ENCODE assay signal across 8 cellular contexts in genomic region chr13:27450921-27451461, GRCh38. TPM values are rescaled to one million over a fixed set of nuclear protein-coding genes. Genes with fewer than 3 reads are reported as not detected.
DNase-seq lines count a peak whose midpoint lies in the region; FAIRE-seq and TF ChIP-seq lines count a peak whose summit lies in the region.

No MANE protein-coding gene starts in this region.

- no peaks in the 10 kb centered on the region for H3K36me3 ChIP-seq in kidney epithelial cell (ENCODE audit: control insufficient read depth, insufficient read depth, low read length)
- no peaks in the 10 kb centered on the region for H3K36me3 ChIP-seq in smooth muscle cell (ENCODE audit: low read depth)

- peaks cover 9% of the 10 kb centered on the region for H4K20me1 ChIP-seq in smooth muscle cell (ENCODE audit: low read depth)

- H3K27ac Mint-ChIP-seq in chondrocyte (ENCODE audit: unreplicated experiment) = peak overlapping the region; percentile 94

- peak overlapping the region; percentile 82 for H3K9ac ChIP-seq in smooth muscle cell (ENCODE audit: low read depth)

- H3K4me3 ChIP-seq in kidney epithelial cell (ENCODE audit: low read depth, low read length) (peak overlapping the region; percentile 62), smooth muscle cell (peak overlapping the region; percentile 91)

- peak overlapping the region; percentile 97 for H3K4me2 ChIP-seq in smooth muscle cell

- peaks cover 14% of the 10 kb centered on the region for H3K4me1 ChIP-seq in smooth muscle cell (ENCODE audit: low read depth)

- peaks cover 23% of the 10 kb centered on the region for H3K4me1 Mint-ChIP-seq in chondrocyte (ENCODE audit: low read depth)

- peak overlapping the region; percentile 85 for H3K4me3 Mint-ChIP-seq in chondrocyte (ENCODE audit: unreplicated experiment)

- DNase-seq in AML-193 (lab: John Stamatoyannopoulos, UW) = peak; percentile 22 to 47
- DNase-seq in HT-29 (ENCODE audit: low spot score) = peak; percentile 84
- DNase-seq in SW480 (ENCODE audit: low spot score) = peak; percentile 74
- peak; percentile 76 for DNase-seq in chondrocyte (ENCODE audit: low spot score)
- DNase-seq in kidney epithelial cell (ENCODE audit: low read depth) = peak; percentile 69
- DNase-seq in smooth muscle cell (lab: John Stamatoyannopoulos, UW; ENCODE audit: unreplicated experiment) = no peak
- DNase-seq in cerebellar nuclear complex (lab: John Stamatoyannopoulos, UW) = no peak
- no peak for DNase-seq in GM19239 (ENCODE audit: insufficient read length, low spot score)

- peak overlapping the region; percentile 75 for H3K27ac ChIP-seq in smooth muscle cell (ENCODE audit: low read depth)

- FAIRE-seq in GM19239 (lab: Jason Lieb, UNC) = no peak

- 3% methylated on average over 34 of the region's 34 CpGs for WGBS in smooth muscle cell (ENCODE audit: low lambda C conversion rate)

- H2AFZ ChIP-seq in smooth muscle cell (ENCODE audit: low read depth) = peak overlapping the region; percentile 98

- H3K27me3 Mint-ChIP-seq in chondrocyte (ENCODE audit: low read depth) = peaks cover 5% of the 10 kb centered on the region

- H3K27me3 ChIP-seq in kidney epithelial cell (ENCODE audit: control insufficient read depth, insufficient read depth, low read length) = no peaks in the 10 kb centered on the region
- H3K27me3 ChIP-seq in smooth muscle cell (ENCODE audit: low read depth) = peaks cover 24% of the 10 kb centered on the region

- H3K36me3 Mint-ChIP-seq in chondrocyte (ENCODE audit: low read depth) = no peaks in the 10 kb centered on the region

- H3K9me3 ChIP-seq in smooth muscle cell (replicated peaks; ENCODE audit: low read depth) = no peaks in the 10 kb centered on the region

- H3K9me3 Mint-ChIP-seq in chondrocyte (ENCODE audit: low read depth) = no peaks in the 10 kb centered on the region

- no peaks in the 10 kb centered on the region for H3F3A ChIP-seq in smooth muscle cell (ENCODE audit: low read depth)

- no peak for TF ChIP-seq CTCF in chondrocyte (IDR thresholded peaks at IDR 0.05)
- TF ChIP-seq CTCF in kidney epithelial cell (IDR thresholded peaks at IDR 0.05; ENCODE audit: insufficient read depth, low read length, poor library complexity, severe bottlenecking) = no peak
- TF ChIP-seq CTCF in smooth muscle cell (IDR thresholded peaks at IDR 0.05; ENCODE audit: borderline replicate concordance, insufficient read depth, poor library complexity, severe bottlenecking) = no peak

- peaks cover 35% of the 10 kb centered on the region for H3K79me2 ChIP-seq in smooth muscle cell (ENCODE audit: low read depth)

RNA-seq across cellular contexts. Expression of gene MTIF3, which starts 0.6 kb away (rescaled TPM):
- total RNA-seq in HT-29 (2014; rRNA removed; shearing (Covaris generic)) = 45.1 and 62.7 TPM in 2 replicates
- total RNA-seq in chondrocyte (34.2 to 41.2 TPM (median 34.9 TPM) in 3 replicates), kidney epithelial cell (44.8 and 105 TPM in 2 replicates), smooth muscle cell (50.8 and 57.0 TPM in 2 replicates)
- 54.3 and 60.5 TPM in 2 replicates for polyA plus RNA-seq in smooth muscle cell

RNA-seq across cellular contexts. Expression of gene GTF3A, which starts 26.6 kb away (rescaled TPM):
- total RNA-seq in HT-29 (2014; rRNA removed; shearing (Covaris generic)) = 405 and 541 TPM in 2 replicates
- total RNA-seq in chondrocyte (73.3 to 87.8 TPM (median 74.7 TPM) in 3 replicates), kidney epithelial cell (177 and 206 TPM in 2 replicates), smooth muscle cell (106 and 117 TPM in 2 replicates)
- polyA plus RNA-seq in smooth muscle cell = 123 and 140 TPM in 2 replicates

Comparison
In these comparisons a context has a peak if more than half of its experiments do, and no peak if none do; other contexts are left out.
1. DNase-seq: peak in AML-193 (2 of 2), HT-29 (single experiment), SW480 (single experiment), chondrocyte (single experiment) and kidney epithelial cell (single experiment); none in smooth muscle cell (single experiment), cerebellar nuclear complex (0 of 2) and GM19239 (single experiment).